ENCODE assay signal across 36 cellular contexts in the genomic region with DNA sequence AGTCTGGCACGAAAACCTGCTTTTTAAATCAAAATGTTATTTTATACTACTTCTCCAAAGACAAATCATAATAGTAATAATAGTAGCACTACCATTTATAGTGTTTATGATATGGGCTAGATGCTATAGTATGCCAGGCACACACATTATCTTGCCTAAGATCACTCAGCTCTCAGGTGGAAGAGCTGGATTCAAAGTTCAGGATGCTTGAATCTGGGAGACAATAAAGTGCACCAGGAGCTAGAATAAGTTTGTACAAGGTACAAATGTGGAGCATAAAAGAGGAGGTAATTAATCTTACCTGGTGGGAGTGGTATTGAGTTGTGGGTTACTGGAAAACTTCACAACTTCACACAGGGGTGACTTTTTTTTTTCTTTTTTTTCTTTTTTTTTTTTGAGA. TPM values are rescaled to one million over a fixed set of nuclear protein-coding genes. Genes with fewer than 3 reads are reported as not detected.
"Had no signal": no experiment of that assay in that cellular context is flagged by ENCODE, and none has a peak within 500 bp of the region (broad histone marks: within the 10 kb centered on the region; RNA-seq: fewer than 3 reads in every experiment).

No MANE protein-coding gene starts in this region.

- H3K4me1 Mint-ChIP-seq: activated B cell treated with CpG ODN at 0.5 μM for 24 hours; activated CD4-positive, alpha-beta memory T cell treated with anti-CD3 and anti-CD28 coated beads, Interleukin-2, amount 10 ng/mL, durations not matched to agents 7 days and 5 days; activated CD8-positive, alpha-beta memory T cell treated with anti-CD3 and anti-CD28 coated beads, Interleukin-2, amount 10 ng/mL, durations not matched to agents 7 days and 5 days had no signal

- H3K36me3 ChIP-seq: breast epithelium had no signal

- H3K27ac ChIP-seq: adrenal gland, body of pancreas, brain microvascular endothelial cell, breast epithelium, VCaP had no signal

- H3K4me1 ChIP-seq: breast epithelium had no signal

- H3K4me3 Mint-ChIP-seq: activated B cell treated with CpG ODN at 0.5 μM for 24 hours; activated CD4-positive, alpha-beta memory T cell treated with anti-CD3 and anti-CD28 coated beads, Interleukin-2, amount 10 ng/mL, durations not matched to agents 7 days and 5 days; activated CD4-positive, alpha-beta T cell treated with anti-CD3 and anti-CD28 coated beads, Interleukin-2, amount 10 ng/mL, durations not matched to agents 24 days and 14 days; activated CD8-positive, alpha-beta memory T cell treated with anti-CD3 and anti-CD28 coated beads, Interleukin-2, amount 10 ng/mL, durations not matched to agents 7 days and 5 days; activated CD8-positive, alpha-beta T cell treated with anti-CD3 and anti-CD28 coated beads, Interleukin-2, amount 10 ng/mL, durations not matched to agents 7 days and 5 days; activated naive CD4-positive, alpha-beta T cell treated with anti-CD3 and anti-CD28 coated beads for 36 hours; activated naive CD8-positive, alpha-beta T cell treated with anti-CD3 and anti-CD28 coated beads for 36 hours; activated T-cell treated with anti-CD3 and anti-CD28 coated beads, Interleukin-2, amount 50 U/mL, for 24 hours; activated T-helper 1 cell treated with anti-CD3 and anti-CD28 coated beads, Interleukin-12 subunit alpha, Interleukin-12 subunit beta, Interleukin-2, Interleukin-4 antibody, amounts not matched to agents 30 ng/mL and 10 ng/mL and 1 ng/mL, durations not matched to agents 14 hours and 24 hours and 36 hours; activated T-helper 17 cell treated with anti-CD3 and anti-CD28 coated beads, Interleukin-2, amount 50 U/mL, for 72 hours; T-helper 1 cell treated with Interleukin-12 subunit alpha and Interleukin-12 subunit beta and Interleukin-4 antibody, amounts not matched to agents 30 μg/mL and 1 μg/mL, for 36 hours; T-helper 2 cell treated with Interferon-gamma antibody and Interleukin-4, amounts not matched to agents 5 μg/mL and 100 μg/mL, for 36 hours had no signal

- ATAC-seq: activated CD8-positive, alpha-beta memory T cell treated with anti-CD3 and anti-CD28 coated beads, Interleukin-2, amount 10 ng/mL, durations not matched to agents 7 days and 5 days; activated CD8-positive, alpha-beta T cell treated with anti-CD3 and anti-CD28 coated beads, Interleukin-2, amount 10 ng/mL, durations not matched to agents 7 days and 5 days; activated naive CD4-positive, alpha-beta T cell treated with anti-CD3 and anti-CD28 coated beads, Interleukin-2, amount 50 U/mL, for 72 hours; activated T-helper 17 cell treated with anti-CD3 and anti-CD28 coated beads, Interleukin-2, amount 50 U/mL, for 72 hours; body of pancreas had no signal

- H3K9me3 Mint-ChIP-seq: activated B cell treated with CpG ODN at 0.5 μM for 24 hours; activated CD4-positive, alpha-beta memory T cell treated with anti-CD3 and anti-CD28 coated beads, Interleukin-2, amount 10 ng/mL, durations not matched to agents 7 days and 5 days; activated CD4-positive, alpha-beta T cell treated with anti-CD3 and anti-CD28 coated beads, Interleukin-2, amount 10 ng/mL, durations not matched to agents 24 days and 14 days; activated naive CD4-positive, alpha-beta T cell treated with anti-CD3 and anti-CD28 coated beads for 36 hours; activated naive CD4-positive, alpha-beta T cell treated with anti-CD3 and anti-CD28 coated beads, Interleukin-2, amount 50 U/mL, for 72 hours; activated naive CD8-positive, alpha-beta T cell treated with anti-CD3 and anti-CD28 coated beads for 36 hours; activated T-cell treated with anti-CD3 and anti-CD28 coated beads, Interleukin-2, amount 50 U/mL, for 24 hours; activated T-helper 1 cell treated with anti-CD3 and anti-CD28 coated beads, Interleukin-12 subunit alpha, Interleukin-12 subunit beta, Interleukin-2, Interleukin-4 antibody, amounts not matched to agents 30 ng/mL and 10 ng/mL and 1 ng/mL, durations not matched to agents 14 hours and 24 hours and 36 hours; activated T-helper 17 cell treated with anti-CD3 and anti-CD28 coated beads, Interleukin-2, amount 50 U/mL, for 72 hours; T-helper 1 cell treated with Interleukin-12 subunit alpha and Interleukin-12 subunit beta and Interleukin-4 antibody, amounts not matched to agents 30 μg/mL and 1 μg/mL, for 36 hours; T-helper 2 cell treated with Interferon-gamma antibody and Interleukin-4, amounts not matched to agents 5 μg/mL and 100 μg/mL, for 36 hours had no signal

- H3K27me3 Mint-ChIP-seq: activated B cell treated with CpG ODN at 0.5 μM for 24 hours; activated CD4-positive, alpha-beta memory T cell treated with anti-CD3 and anti-CD28 coated beads, Interleukin-2, amount 10 ng/mL, durations not matched to agents 7 days and 5 days; activated CD4-positive, alpha-beta T cell treated with anti-CD3 and anti-CD28 coated beads, Interleukin-2, amount 10 ng/mL, durations not matched to agents 24 days and 14 days; activated CD8-positive, alpha-beta memory T cell treated with anti-CD3 and anti-CD28 coated beads, Interleukin-2, amount 10 ng/mL, durations not matched to agents 7 days and 5 days; activated naive CD8-positive, alpha-beta T cell treated with anti-CD3 and anti-CD28 coated beads for 36 hours; activated T-cell treated with anti-CD3 and anti-CD28 coated beads, Interleukin-2, amount 50 U/mL, for 24 hours; activated T-helper 17 cell treated with anti-CD3 and anti-CD28 coated beads, Interleukin-2, amount 50 U/mL, for 72 hours had no signal

- DNase-seq: activated B cell treated with CpG ODN at 0.5 μM for 24 hours; activated CD4-positive, alpha-beta memory T cell treated with anti-CD3 and anti-CD28 coated beads, Interleukin-2, amount 10 ng/mL, durations not matched to agents 7 days and 5 days; activated CD4-positive, alpha-beta T cell treated with anti-CD3 and anti-CD28 coated beads for 4 hours; activated CD4-positive, alpha-beta T cell treated with anti-CD3 and anti-CD28 coated beads, Interleukin-2, amount 10 ng/mL, durations not matched to agents 24 days and 14 days; activated CD4-positive, alpha-beta T cell treated with anti-CD3 and anti-CD28 coated beads, Interleukin-2, amount 50 U/mL, for 1 hour; activated CD4-positive, alpha-beta T cell treated with anti-CD3 and anti-CD28 coated beads, Interleukin-2, amount 50 U/mL, for 48 hours; activated CD4-positive, CD25-positive, alpha-beta regulatory T cell treated with anti-CD3 and anti-CD28 coated beads, Interleukin-2, amount 50 U/mL, for 72 hours; activated CD8-positive, alpha-beta memory T cell treated with anti-CD3 and anti-CD28 coated beads for 24 hours; activated CD8-positive, alpha-beta memory T cell treated with anti-CD3 and anti-CD28 coated beads, Interleukin-2, amount 10 ng/mL, durations not matched to agents 7 days and 5 days; activated CD8-positive, alpha-beta memory T cell treated with anti-CD3 and anti-CD28 coated beads, Interleukin-2, amount 50 U/mL, for 48 hours; activated CD8-positive, alpha-beta T cell treated with anti-CD3 and anti-CD28 coated beads, Interleukin-2, amount 10 ng/mL, durations not matched to agents 7 days and 5 days; activated effector memory CD4-positive, alpha-beta T cell treated with anti-CD3 and anti-CD28 coated beads, Interleukin-2, amount 50 U/mL, for 16 hours; activated gamma-delta T cell treated with Interleukin-2 at 50 U/mL for 16 hours; activated naive CD4-positive, alpha-beta T cell; activated naive CD4-positive, alpha-beta T cell treated with anti-CD3 and anti-CD28 coated beads for 36 hours; activated naive CD4-positive, alpha-beta T cell treated with anti-CD3 and anti-CD28 coated beads, Interleukin-2, amount 50 U/mL, for 16 hours; activated naive CD8-positive, alpha-beta T cell treated with anti-CD3 and anti-CD28 coated beads for 36 hours; activated T-cell treated with anti-CD3 and anti-CD28 coated beads, Interleukin-2, amount 50 U/mL, for 24 hours; activated T-cell treated with anti-CD3 and anti-CD28 coated beads, Interleukin-2, amount 50 U/mL, for 48 hours; adrenal gland; amniotic stem cell; aorta; body of pancreas; brain microvascular endothelial cell; SW 1271; T-helper 1 cell; T-helper 2 cell; T-helper 9 cell had no signal

- H3K9me3 ChIP-seq: adrenal gland, body of pancreas, breast epithelium had no signal

- H3K27me3 ChIP-seq: adrenal gland, body of pancreas, brain microvascular endothelial cell, breast epithelium had no signal

- H3K4me3 ChIP-seq: adrenal gland, body of pancreas, breast epithelium had no signal

- H3K27ac Mint-ChIP-seq: activated B cell treated with CpG ODN at 0.5 μM for 24 hours; activated CD4-positive, alpha-beta memory T cell treated with anti-CD3 and anti-CD28 coated beads, Interleukin-2, amount 10 ng/mL, durations not matched to agents 7 days and 5 days; activated CD4-positive, alpha-beta T cell treated with anti-CD3 and anti-CD28 coated beads, Interleukin-2, amount 10 ng/mL, durations not matched to agents 24 days and 14 days; activated CD8-positive, alpha-beta memory T cell treated with anti-CD3 and anti-CD28 coated beads, Interleukin-2, amount 10 ng/mL, durations not matched to agents 7 days and 5 days; activated CD8-positive, alpha-beta T cell treated with anti-CD3 and anti-CD28 coated beads, Interleukin-2, amount 10 ng/mL, durations not matched to agents 7 days and 5 days; activated naive CD4-positive, alpha-beta T cell treated with anti-CD3 and anti-CD28 coated beads for 36 hours; activated naive CD4-positive, alpha-beta T cell treated with anti-CD3 and anti-CD28 coated beads, Interleukin-2, amount 50 U/mL, for 72 hours; activated naive CD8-positive, alpha-beta T cell treated with anti-CD3 and anti-CD28 coated beads for 36 hours; activated T-cell treated with anti-CD3 and anti-CD28 coated beads, Interleukin-2, amount 50 U/mL, for 24 hours; activated T-helper 1 cell treated with anti-CD3 and anti-CD28 coated beads, Interleukin-12 subunit alpha, Interleukin-12 subunit beta, Interleukin-2, Interleukin-4 antibody, amounts not matched to agents 30 ng/mL and 10 ng/mL and 1 ng/mL, durations not matched to agents 14 hours and 24 hours and 36 hours; activated T-helper 17 cell treated with anti-CD3 and anti-CD28 coated beads, Interleukin-2, amount 50 U/mL, for 72 hours; T-helper 1 cell treated with Interleukin-12 subunit alpha and Interleukin-12 subunit beta and Interleukin-4 antibody, amounts not matched to agents 30 μg/mL and 1 μg/mL, for 36 hours; T-helper 2 cell treated with Interferon-gamma antibody and Interleukin-4, amounts not matched to agents 5 μg/mL and 100 μg/mL, for 36 hours had no signal

RNA-seq across cellular contexts. Expression of gene MPL, which starts 40.2 kb away (rescaled TPM):
- total RNA-seq: activated B cell treated with CpG ODN at 0.5 μM for 24 hours; activated CD4-positive, alpha-beta memory T cell treated with anti-CD3 and anti-CD28 coated beads, Interleukin-2, amount 10 ng/mL, durations not matched to agents 7 days and 5 days; activated CD4-positive, alpha-beta T cell treated with anti-CD3 and anti-CD28 coated beads, Interleukin-2, amount 10 ng/mL, durations not matched to agents 24 days and 14 days; activated CD8-positive, alpha-beta memory T cell treated with anti-CD3 and anti-CD28 coated beads, Interleukin-2, amount 10 ng/mL, durations not matched to agents 7 days and 5 days; activated CD8-positive, alpha-beta T cell treated with anti-CD3 and anti-CD28 coated beads, Interleukin-2, amount 10 ng/mL, durations not matched to agents 7 days and 5 days; activated naive CD4-positive, alpha-beta T cell treated with anti-CD3 and anti-CD28 coated beads for 36 hours; activated naive CD4-positive, alpha-beta T cell treated with anti-CD3 and anti-CD28 coated beads, Interleukin-2, amount 50 U/mL, for 72 hours; activated naive CD8-positive, alpha-beta T cell treated with anti-CD3 and anti-CD28 coated beads for 36 hours; activated T-helper 1 cell treated with anti-CD3 and anti-CD28 coated beads, Interleukin-12 subunit alpha, Interleukin-12 subunit beta, Interleukin-2, Interleukin-4 antibody, amounts not matched to agents 30 ng/mL and 10 ng/mL and 1 ng/mL, durations not matched to agents 14 hours and 24 hours and 36 hours; activated T-helper 17 cell treated with anti-CD3 and anti-CD28 coated beads, Interleukin-2, amount 50 U/mL, for 72 hours; astrocyte; body of pancreas; breast epithelium had no signal
